ENCODE assay signal across 8 cellular contexts in the genomic region with DNA sequence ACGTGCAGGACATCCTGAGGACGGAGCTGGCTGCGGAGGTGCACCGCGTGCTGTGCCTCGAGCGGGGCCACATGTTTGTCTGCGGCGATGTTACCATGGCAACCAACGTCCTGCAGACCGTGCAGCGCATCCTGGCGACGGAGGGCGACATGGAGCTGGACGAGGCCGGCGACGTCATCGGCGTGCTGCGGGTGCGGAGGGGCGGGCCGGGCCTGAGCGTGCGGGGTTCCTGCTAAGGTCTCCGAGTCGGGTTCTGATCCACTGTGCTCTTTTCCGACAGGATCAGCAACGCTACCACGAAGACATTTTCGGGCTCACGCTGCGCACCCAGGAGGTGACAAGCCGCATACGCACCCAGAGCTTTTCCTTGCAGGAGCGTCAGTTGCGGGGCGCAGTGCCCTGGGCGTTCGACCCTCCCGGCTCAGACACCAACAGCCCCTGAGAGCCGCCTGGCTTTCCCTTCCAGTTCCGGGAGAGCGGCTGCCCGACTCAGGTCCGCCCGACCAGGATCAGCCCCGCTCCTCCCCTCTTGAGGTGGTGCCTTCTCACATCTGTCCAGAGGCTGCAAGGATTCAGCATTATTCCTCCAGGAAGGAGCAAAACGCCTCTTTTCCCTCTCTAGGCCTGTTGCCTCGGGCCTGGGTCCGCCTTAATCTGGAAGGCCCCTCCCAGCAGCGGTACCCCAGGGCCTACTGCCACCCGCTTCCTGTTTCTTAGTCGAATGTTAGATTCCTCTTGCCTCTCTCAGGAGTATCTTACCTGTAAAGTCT. TPM values are rescaled to one million over a fixed set of nuclear protein-coding genes. Genes with fewer than 3 reads are reported as not detected.
DNase-seq lines count a peak whose midpoint lies in the region; ATAC-seq and TF ChIP-seq lines count a peak whose summit lies in the region.

No MANE protein-coding gene starts in this region.

- no peak for TF ChIP-seq CTCF in left lung (IDR thresholded peaks at IDR 0.05)

- peaks cover 16 to 97% of the 10 kb centered on the region in 2 donors for H3K27me3 ChIP-seq in left lung

- H3K36me3 ChIP-seq in left lung = no peaks in the 10 kb centered on the region

- H3K27ac ChIP-seq in left lung = no peak overlapping the region

- ATAC-seq in HG03342 (IDR thresholded peaks at IDR 0.05; ENCODE audit: unreplicated experiment) (peak; percentile 70), left lung (no peak)

- DNase-seq in ELF-1 (ENCODE audit: low read depth, low spot score) (peak; percentile 94), cerebellar cortex (ENCODE audit: low spot score) (peak; percentile 74), left lung (peak; percentile 73 to 88), NCI-H345 treated with DMSO at 0.1 percent for 48 hours (lab: John Stamatoyannopoulos, UW; ENCODE audit: unreplicated experiment) (no peak), NCI-H146 (lab: John Stamatoyannopoulos, UW) (no peak)
- DNase-seq in activated CD4-positive, alpha-beta T cell treated with anti-CD3 and anti-CD28 coated beads for 1 hour = peak; percentile 79
- peak; percentile 80 to 83 (median 81) for DNase-seq in stimulated activated CD4-positive, alpha-beta T cell treated with anti-CD3 and anti-CD28 coated beads, TNF-alpha, amount 100 ng/mL, for 48 hours (ENCODE audit: low read depth in 3 of 3)

- H3K4me3 ChIP-seq in left lung = peak overlapping the region in 1 of 2 donors; percentile 34

- peaks cover 16 to 56% of the 10 kb centered on the region in 2 donors for H3K4me1 ChIP-seq in left lung

- H3K9me3 ChIP-seq in left lung = no peaks in the 10 kb centered on the region

- intact Hi-C loops in left lung (cut with DNase I) = no loop called here

RNA-seq across cellular contexts. Expression of gene ATG9B, which starts 10.4 kb away (rescaled TPM):
- under 1 TPM; 0.68 to 0.70 TPM for total RNA-seq in left lung

RNA-seq across cellular contexts. Expression of gene ABCB8, which starts 14.3 kb away (rescaled TPM):
- 10 to 100 TPM; 47.5 to 52.1 TPM for total RNA-seq in left lung

RNA-seq across cellular contexts. Expression of gene NOS3, which starts 23.1 kb away (rescaled TPM):
- total RNA-seq in left lung = 10 to 100 TPM; 12.1 to 21.8 TPM

RNA-seq across cellular contexts. Expression of gene ASIC3, which starts 34.4 kb away (rescaled TPM):
- total RNA-seq in left lung = 1 to 10 TPM; 2.7 to 3.5 TPM

RNA-seq across cellular contexts. Expression of gene KCNH2, which starts 35.8 kb away (rescaled TPM):
- 1 to 10 TPM in 1 of 2 donors, under 1 TPM in 1; 0.82 to 1.3 TPM for total RNA-seq in left lung

Comparison
In these comparisons a context has a peak if more than half of its experiments do, and no peak if none do; other contexts are left out.
1. DNase-seq: peak in ELF-1 (single experiment), activated CD4-positive, alpha-beta T cell treated with anti-CD3 and anti-CD28 coated beads for 1 hour (single experiment), cerebellar cortex (single experiment), left lung (2 of 2) and stimulated activated CD4-positive, alpha-beta T cell treated with anti-CD3 and anti-CD28 coated beads, TNF-alpha, amount 100 ng/mL, for 48 hours (3 of 3); none in NCI-H345 treated with DMSO at 0.1 percent for 48 hours (single experiment) and NCI-H146 (single experiment).